In genomic region chr10:61992683-61993629, GRCh38 we compare ENCODE assay signal across 8 cellular contexts.
DNase-seq lines count a peak whose midpoint lies in the region; ATAC-seq and TF ChIP-seq lines count a peak whose summit lies in the region.

No MANE protein-coding gene starts in this region.

- POLR2A ChIA-PET in MCF 10A (lab: Yijun Ruan, JAX), result interaction anchor here (0.6 to 5.6 kb wide), 27 partner anchors 12 to 1522 kb away, joined by 3 to 115 read pairs (median 5); partner anchors contain the start of gene ARID5B

- no peak for TF ChIP-seq CTCF in GM13976 (IDR thresholded peaks at IDR 0.05; ENCODE audit: borderline replicate concordance, control extremely low read depth, extremely low read depth, insufficient read depth, missing control alignments)
- TF ChIP-seq CTCF in MCF 10A (IDR thresholded peaks at IDR 0.05; ENCODE audit: unreplicated experiment), result no peak

- peak; percentile 32 for ATAC-seq in HG03139 (IDR thresholded peaks at IDR 0.05; ENCODE audit: unreplicated experiment)

- peak overlapping the region; percentile 96 for H3K27ac Mint-ChIP-seq in MCF 10A (ENCODE audit: low read depth, unreplicated experiment)

- in situ Hi-C loops in GM13976 (cut with MboI; ENCODE audit: low sequenced_read_pairs, unreplicated experiment), result no loop called here

- H3K27me3 ChIP-seq in mononuclear cell (ENCODE audit: insufficient read depth, low read length), result no peaks in the 10 kb centered on the region

- intact Hi-C loops in MCF 10A (cut with micrococcal nuclease), result loop anchor here (2.0 kb wide), 1 partner anchor 90 kb away; no protein-coding TSS in a partner anchor

- peaks cover 41% of the 10 kb centered on the region for H3K4me1 ChIP-seq in mononuclear cell (ENCODE audit: insufficient read depth, low read length)

- H3K9me3 ChIP-seq in mononuclear cell (ENCODE audit: low read depth, low read length), result no peaks in the 10 kb centered on the region

- peak overlapping the region; percentile 3 for H3K4me3 ChIP-seq in mononuclear cell (ENCODE audit: low read length)

- CTCF ChIA-PET in MCF 10A (lab: Yijun Ruan, JAX), result interaction anchor here (0.6 to 2.1 kb wide), 12 partner anchors 27 to 272 kb away, joined by 3 to 15 read pairs (median 4); partner anchors contain the start of gene ARID5B

- H3K4me1 Mint-ChIP-seq in MCF 10A (ENCODE audit: insufficient read depth, unreplicated experiment), result peaks cover 38% of the 10 kb centered on the region

- no peaks in the 10 kb centered on the region for H3K27me3 Mint-ChIP-seq in MCF 10A (ENCODE audit: insufficient read depth, unreplicated experiment)

- TSS peak; percentile 95 for BruUV-seq in MCF 10A (replicated peaks; lab: Mats Ljungman, UMichigan)

- DNase-seq in GM13976 (ENCODE audit: low spot score), result peak; percentile 18
- DNase-seq in SW480 (ENCODE audit: low spot score), result peak; percentile 4
- DNase-seq in MCF 10A (ENCODE audit: unreplicated experiment), result peak; percentile 90
- DNase-seq in stromal cell of bone marrow (ENCODE audit: low read depth), result peak; percentile 94
- DNase-seq in iPS-NIHi11 (ENCODE audit: low spot score), result no peak
- no peak for DNase-seq in DMS53 (lab: John Stamatoyannopoulos, UW)

- H3K36me3 Mint-ChIP-seq in MCF 10A (ENCODE audit: insufficient read depth, unreplicated experiment), result peaks cover 2% of the 10 kb centered on the region

- peak overlapping the region; percentile 75 for H3K4me3 Mint-ChIP-seq in MCF 10A (ENCODE audit: unreplicated experiment)

- no peaks in the 10 kb centered on the region for H3K9me3 Mint-ChIP-seq in MCF 10A (ENCODE audit: unreplicated experiment)

Comparison
In these comparisons a context has a peak if more than half of its experiments do, and no peak if none do; other contexts are left out.
1. DNase-seq: peak in GM13976 (single experiment), SW480 (single experiment), MCF 10A (single experiment) and stromal cell of bone marrow (single experiment); none in iPS-NIHi11 (single experiment) and DMS53 (single experiment).